8 cellular contexts compared by ENCODE assay signal in genomic region chr1:84689514-84690396, GRCh38. TPM values are rescaled to one million over a fixed set of nuclear protein-coding genes. Genes with fewer than 3 reads are reported as not detected.
DNase-seq lines count a peak whose midpoint lies in the region; ATAC-seq and TF ChIP-seq lines count a peak whose summit lies in the region.

No MANE protein-coding gene starts in this region.

- H2AFZ ChIP-seq in GM23248: peak overlapping the region; percentile 90

- H3K36me3 ChIP-seq in GM23248 (ENCODE audit: low read depth) (no peaks in the 10 kb centered on the region), neutrophil (no peaks in the 10 kb centered on the region)

- ATAC-seq in activated CD8-positive, alpha-beta T cell treated with anti-CD3 and anti-CD28 coated beads, Interleukin-2, amount 10 ng/mL, durations not matched to agents 7 days and 5 days: no peak
- ATAC-seq in foreskin keratinocyte (peak; percentile 22), HG03439 (IDR thresholded peaks at IDR 0.05; ENCODE audit: unreplicated experiment) (no peak)

- in situ Hi-C loops in GM23248 (cut with MboI): no loop called here

- H3K27me3 ChIP-seq in GM23248 (replicated peaks; ENCODE audit: insufficient read depth) (no peaks in the 10 kb centered on the region), foreskin keratinocyte (no peaks in the 10 kb centered on the region), neutrophil (no peaks in the 10 kb centered on the region)

- peaks cover 11% of the 10 kb centered on the region for H3K36me3 Mint-ChIP-seq in activated CD8-positive, alpha-beta T cell treated with anti-CD3 and anti-CD28 coated beads, Interleukin-2, amount 10 ng/mL, durations not matched to agents 7 days and 5 days (ENCODE audit: low read depth)

- H3K27ac ChIP-seq in GM23248 (peak overlapping the region; percentile 35; the same call in 1 of the 2 replicates), foreskin keratinocyte (no peak overlapping the region), neutrophil (peak overlapping the region; percentile 69)

- TF ChIP-seq CTCF in foreskin keratinocyte (conservative IDR thresholded peaks at IDR 0.05): peak; percentile 39
- TF ChIP-seq CTCF in neutrophil (IDR thresholded peaks at IDR 0.05): no peak

- peaks cover 58% of the 10 kb centered on the region for H3K4me1 Mint-ChIP-seq in activated CD8-positive, alpha-beta T cell treated with anti-CD3 and anti-CD28 coated beads, Interleukin-2, amount 10 ng/mL, durations not matched to agents 7 days and 5 days (ENCODE audit: low read depth)

- peaks cover 25% of the 10 kb centered on the region for H3F3A ChIP-seq in GM23248 (ENCODE audit: insufficient read depth)

- no peaks in the 10 kb centered on the region for H4K20me1 ChIP-seq in GM23248 (ENCODE audit: insufficient read depth)

- CTCF ChIA-PET in activated CD8-positive, alpha-beta T cell treated with anti-CD3 and anti-CD28 coated beads, Interleukin-2, amount 10 ng/mL, durations not matched to agents 7 days and 5 days (lab: Charles Lee): interaction anchor here (0.7 to 2.6 kb wide), 8 partner anchors 10 to 116 kb away, joined by 3 to 9 read pairs (median 4); partner anchors contain the start of gene CTBS

- peak overlapping the region; percentile 67 for H3K9ac ChIP-seq in GM23248

- H3K27me3 Mint-ChIP-seq in activated CD8-positive, alpha-beta T cell treated with anti-CD3 and anti-CD28 coated beads, Interleukin-2, amount 10 ng/mL, durations not matched to agents 7 days and 5 days (ENCODE audit: low read depth): no peaks in the 10 kb centered on the region

- H3K4me3 ChIP-seq in GM23248 (peak overlapping the region; percentile 84), neutrophil (ENCODE audit: low read depth in 1 of 2, low read length in 1 of 2) (peak overlapping the region; percentile 53 to 74)

- peak overlapping the region; percentile 93 for H3K4me3 Mint-ChIP-seq in activated CD8-positive, alpha-beta T cell treated with anti-CD3 and anti-CD28 coated beads, Interleukin-2, amount 10 ng/mL, durations not matched to agents 7 days and 5 days

- DNase-seq in SHP77 (lab: John Stamatoyannopoulos, UW): peak; percentile 57 to 83
- DNase-seq in SHP77 treated with DMSO at 0.1 percent for 48 hours (lab: John Stamatoyannopoulos, UW): no peak
- DNase-seq in GM23248: peak; percentile 79
- DNase-seq in NCI-H1105 (lab: John Stamatoyannopoulos, UW): peak; percentile 93
- DNase-seq in activated CD8-positive, alpha-beta T cell treated with anti-CD3 and anti-CD28 coated beads, Interleukin-2, amount 10 ng/mL, durations not matched to agents 7 days and 5 days: peak; percentile 57
- DNase-seq in foreskin keratinocyte: peak in 1 of 2 donors; percentile 36

- peaks cover 37% of the 10 kb centered on the region for H3K79me2 ChIP-seq in GM23248 (ENCODE audit: insufficient read depth)

- H3K9me2 ChIP-seq in GM23248 (ENCODE audit: insufficient read depth): no peaks in the 10 kb centered on the region

- H3K9me3 ChIP-seq in GM23248 (ENCODE audit: low read depth): no peaks in the 10 kb centered on the region
- no peaks in the 10 kb centered on the region for H3K9me3 ChIP-seq in neutrophil

- H3K27ac Mint-ChIP-seq in activated CD8-positive, alpha-beta T cell treated with anti-CD3 and anti-CD28 coated beads, Interleukin-2, amount 10 ng/mL, durations not matched to agents 7 days and 5 days: peak overlapping the region; percentile 81

- no peaks in the 10 kb centered on the region for H3K9me3 Mint-ChIP-seq in activated CD8-positive, alpha-beta T cell treated with anti-CD3 and anti-CD28 coated beads, Interleukin-2, amount 10 ng/mL, durations not matched to agents 7 days and 5 days (ENCODE audit: insufficient read depth)

- 2% methylated on average over 24 to 62 of the region's 67 CpGs for WGBS in GM23248 (ENCODE audit: low coverage in 1 of 2, low lambda C conversion rate in 2 of 2, missing lambda C conversion rate in 2 of 2), 2 experiments

- H3K4me1 ChIP-seq in GM23248 (ENCODE audit: insufficient read depth): peaks cover 26% of the 10 kb centered on the region
- peaks cover 3% of the 10 kb centered on the region for H3K4me1 ChIP-seq in foreskin keratinocyte
- peaks cover 36 to 50% of the 10 kb centered on the region in 2 experiments for H3K4me1 ChIP-seq in neutrophil (ENCODE audit: control insufficient read depth in 1 of 2, insufficient read depth in 1 of 2, low read depth in 1 of 2, low read length in 1 of 2)

- peak overlapping the region; percentile 95 for H3K4me2 ChIP-seq in GM23248 (ENCODE audit: unreplicated experiment)

- POLR2A ChIA-PET in activated CD8-positive, alpha-beta T cell treated with anti-CD3 and anti-CD28 coated beads, Interleukin-2, amount 10 ng/mL, durations not matched to agents 7 days and 5 days (lab: Charles Lee): interaction anchor here (1.6 kb wide), 2 partner anchors 116 kb away, joined by 8 to 9 read pairs; partner anchors contain the start of gene CTBS

RNA-seq across cellular contexts. Expression of gene SSX2IP, which starts 0.5 kb away (rescaled TPM):
- 15.3 and 15.7 TPM in 2 replicates for total RNA-seq in GM23248 (2014; rRNA removed; shearing (Covaris generic))
- 11.3 and 14.5 TPM in 2 replicates for polyA plus RNA-seq in GM23248 (2016; fragmentation: Nextera tagmentation; extraction: Ambion mirVana)
- 10 to 100 TPM; 15.5 to 16.0 TPM for total RNA-seq in activated CD8-positive, alpha-beta T cell treated with anti-CD3 and anti-CD28 coated beads, Interleukin-2, amount 10 ng/mL, durations not matched to agents 7 days and 5 days
- total RNA-seq in foreskin keratinocyte: 19.5 TPM in 2 replicates
- 4.2 and 5.3 TPM in 2 replicates for polyA plus RNA-seq in foreskin keratinocyte
